Comparison of ENCODE assay signal across 8 cellular contexts in genomic region chr2:111905477-111905869, GRCh38. TPM values are rescaled to one million over a fixed set of nuclear protein-coding genes. Genes with fewer than 3 reads are reported as not detected.
A peak's percentile ranks its signal among the peaks of the same experiment; 100 is the strongest.
DNase-seq lines count a peak whose midpoint lies in the region; ATAC-seq and TF ChIP-seq lines count a peak whose summit lies in the region.
"Not testable (repeated sequence)": the region's sequence is repeated elsewhere in the genome, so short reads cannot be mapped to it uniquely, and the experiment has no call there.

No MANE protein-coding gene starts in this region.

- TF ChIP-seq EP300 in gastroesophageal sphincter (IDR thresholded peaks at IDR 0.05); tibial nerve (IDR thresholded peaks at IDR 0.05): not testable (repeated sequence)

- peak overlapping the region; percentile 77 for H3K4me2 ChIP-seq in BLaER1

- not testable (repeated sequence) for H4K20me1 ChIP-seq in BLaER1

- TF ChIP-seq CTCF in Peyer's patch (IDR thresholded peaks at IDR 0.05); breast epithelium (IDR thresholded peaks at IDR 0.05); gastroesophageal sphincter (IDR thresholded peaks at IDR 0.05); tibial nerve (IDR thresholded peaks at IDR 0.05): not testable (repeated sequence)

- not testable (repeated sequence) for ATAC-seq in gastroesophageal sphincter; naive B cell (ENCODE audit: low read depth in 2 of 2); stimulated activated memory B cell treated with anti-CD40 and anti-IgM and Interleukin-4, amounts not matched to agents 10 μg/mL and 1 μg/mL and 100 μg/mL, for 72 hours

- H3K4me3 Mint-ChIP-seq in naive B cell; stimulated activated memory B cell treated with anti-CD40 and anti-IgM and Interleukin-4, amounts not matched to agents 10 μg/mL and 1 μg/mL and 100 μg/mL, for 72 hours: not testable (repeated sequence)

- DNase-seq in Peyer's patch; breast epithelium (ENCODE audit: low spot score in 2 of 2); naive B cell; tibial nerve (ENCODE audit: low spot score in 2 of 2): not testable (repeated sequence)

- not testable (repeated sequence) for H3K9me3 ChIP-seq in BLaER1, Peyer's patch, breast epithelium, gastroesophageal sphincter, tibial nerve

- not testable (repeated sequence) for H3K9me3 Mint-ChIP-seq in naive B cell; stimulated activated memory B cell treated with anti-CD40 and anti-IgM and Interleukin-4, amounts not matched to agents 10 μg/mL and 1 μg/mL and 100 μg/mL, for 72 hours

- not testable (repeated sequence) for H3K36me3 ChIP-seq in BLaER1, Peyer's patch, breast epithelium, gastroesophageal sphincter, tibial nerve

- H3K27ac ChIP-seq in BLaER1 = not testable (repeated sequence)
- H3K27ac ChIP-seq in Peyer's patch (peak overlapping the region in 3 of 4 donors; percentile 10 to 62 (median 37)), breast epithelium (peak overlapping the region; percentile 57 to 81), gastroesophageal sphincter (peak overlapping the region in 3 of 4 donors; percentile 58 to 72 (median 64)), layer of hippocampus (ENCODE audit: low read depth, low read length) (peak overlapping the region; percentile 84), tibial nerve (peak overlapping the region; percentile 50 to 93 (median 80))

- not testable (repeated sequence) for H3K4me3 ChIP-seq in BLaER1, Peyer's patch, breast epithelium, tibial nerve
- H3K4me3 ChIP-seq in gastroesophageal sphincter = peak overlapping the region in 1 of 2 donors; percentile 8

- peak overlapping the region in 4 of 6 donors; percentile 49 to 79 (median 70) for H3K27ac Mint-ChIP-seq in naive B cell
- peak overlapping the region; percentile 39 for H3K27ac Mint-ChIP-seq in stimulated activated memory B cell treated with anti-CD40 and anti-IgM and Interleukin-4, amounts not matched to agents 10 μg/mL and 1 μg/mL and 100 μg/mL, for 72 hours

- H3K36me3 Mint-ChIP-seq in naive B cell; stimulated activated memory B cell treated with anti-CD40 and anti-IgM and Interleukin-4, amounts not matched to agents 10 μg/mL and 1 μg/mL and 100 μg/mL, for 72 hours: not testable (repeated sequence)

- not testable (repeated sequence) for H3K9ac ChIP-seq in BLaER1

- H3K4me1 Mint-ChIP-seq in naive B cell = peaks cover 14 to 24% (median 17%) of the 10 kb centered on the region in 3 donors
- H3K4me1 Mint-ChIP-seq in stimulated activated memory B cell treated with anti-CD40 and anti-IgM and Interleukin-4, amounts not matched to agents 10 μg/mL and 1 μg/mL and 100 μg/mL, for 72 hours = peaks cover 20% of the 10 kb centered on the region

- peaks cover 3 to 10% (median 10%) of the 10 kb centered on the region in 3 donors for H3K27me3 Mint-ChIP-seq in naive B cell
- peaks cover 23% of the 10 kb centered on the region for H3K27me3 Mint-ChIP-seq in stimulated activated memory B cell treated with anti-CD40 and anti-IgM and Interleukin-4, amounts not matched to agents 10 μg/mL and 1 μg/mL and 100 μg/mL, for 72 hours

- H3K27me3 ChIP-seq in BLaER1 = peaks cover 29% of the 10 kb centered on the region
- not testable (repeated sequence) for H3K27me3 ChIP-seq in Peyer's patch; breast epithelium; gastroesophageal sphincter; layer of hippocampus (ENCODE audit: control insufficient read depth, insufficient read depth, low read length); tibial nerve

- intact Hi-C loops in breast epithelium (cut with DNase I; ENCODE audit: low total_unique reads) = not testable (repeated sequence)

- 64 to 83% methylated on average over 4 to 5 of the region's 9 CpGs for WGBS in gastroesophageal sphincter (ENCODE audit: low coverage in 1 of 2), 2 donors
- WGBS in tibial nerve, 2 donors = 94 to 96% methylated on average over 9 of the region's 9 CpGs

- not testable (repeated sequence) for TF ChIP-seq POLR2A in Peyer's patch (IDR thresholded peaks at IDR 0.05); breast epithelium (IDR thresholded peaks at IDR 0.05); gastroesophageal sphincter (IDR thresholded peaks at IDR 0.05); tibial nerve (IDR thresholded peaks at IDR 0.05)

- H3K4me1 ChIP-seq in BLaER1 = peaks cover 63% of the 10 kb centered on the region
- peaks cover 0 to 28% (median 3%) of the 10 kb centered on the region in 4 donors for H3K4me1 ChIP-seq in Peyer's patch
- peaks cover 0 to 15% of the 10 kb centered on the region in 2 donors for H3K4me1 ChIP-seq in breast epithelium
- peaks cover 0 to 100% (median 4%) of the 10 kb centered on the region in 3 donors for H3K4me1 ChIP-seq in gastroesophageal sphincter
- H3K4me1 ChIP-seq in tibial nerve = peaks cover 0 to 61% (median 30%) of the 10 kb centered on the region in 4 donors

RNA-seq across cellular contexts. Expression of gene MERTK, which starts 7.1 kb away (rescaled TPM):
- total RNA-seq in Peyer's patch (10 to 100 TPM in 2 of 4 donors, 1 to 10 TPM in 2; 8.6 to 56.9 (median 18.5) TPM), breast epithelium (10 to 100 TPM; 21.0 to 84.3 (median 36.3) TPM), gastroesophageal sphincter (10 to 100 TPM; 13.2 to 47.4 (median 32.3) TPM), tibial nerve (10 to 100 TPM; 22.7 to 61.8 (median 29.3) TPM)
- under 1 TPM in 1 of 6 donors, not detected in 5; 0.16 TPM for polyA plus RNA-seq in naive B cell (ENCODE audit: low read depth in 6 of 6)

RNA-seq across cellular contexts. Expression of gene ANAPC1, which starts 21.5 kb away (rescaled TPM):
- 100 to 1,000 TPM in 1 of 4 donors, 10 to 100 TPM in 3; 26.3 to 173 (median 52.5) TPM for total RNA-seq in Peyer's patch
- total RNA-seq in breast epithelium = 10 to 100 TPM; 45.0 to 52.8 (median 49.5) TPM
- 10 to 100 TPM; 28.9 to 57.1 (median 40.0) TPM for total RNA-seq in gastroesophageal sphincter
- 10 to 100 TPM; 20.2 to 26.7 (median 23.7) TPM for polyA plus RNA-seq in naive B cell (ENCODE audit: low read depth in 6 of 6)
- total RNA-seq in tibial nerve = 10 to 100 TPM; 31.0 to 75.3 (median 58.2) TPM
